19 cellular contexts compared by ENCODE assay signal in the genomic region with DNA sequence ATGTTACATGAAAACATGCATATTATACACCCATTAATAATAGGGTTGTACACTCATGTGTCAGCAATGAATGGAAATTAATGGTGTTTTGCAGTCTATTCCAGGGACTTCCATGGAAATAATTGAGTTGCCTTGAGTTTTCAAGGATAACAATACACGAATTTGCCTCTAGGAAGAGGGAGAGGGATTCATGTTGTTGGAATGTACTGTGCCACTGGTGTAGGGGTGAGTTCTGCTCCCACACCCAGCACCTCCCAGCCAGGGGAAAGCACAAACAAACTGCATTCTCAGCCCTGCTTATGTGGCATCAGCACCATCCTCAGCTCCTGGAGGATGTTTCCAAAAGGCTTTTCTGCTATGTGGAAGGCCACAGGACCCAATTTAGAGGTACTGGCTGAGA. TPM values are rescaled to one million over a fixed set of nuclear protein-coding genes. Genes with fewer than 3 reads are reported as not detected.
DNase-seq lines count a peak whose midpoint lies in the region; ATAC-seq, FAIRE-seq and TF ChIP-seq lines count a peak whose summit lies in the region.
"Had no signal": no experiment of that assay in that cellular context is flagged by ENCODE, and none has a peak within 500 bp of the region (broad histone marks: within the 10 kb centered on the region; RNA-seq: fewer than 3 reads in every experiment).

No MANE protein-coding gene starts in this region.

- no peaks in the 10 kb centered on the region for H4K20me1 ChIP-seq in H1 (replicated peaks in 1 of 2; ENCODE audit: control insufficient read depth in 1 of 2, insufficient read depth in 2 of 2, low read length in 2 of 2)
- H4K20me1 ChIP-seq in neural progenitor cell (ENCODE audit: low read depth): no peaks in the 10 kb centered on the region
- H4K20me1 ChIP-seq in MM.1S (ENCODE audit: insufficient read depth, low read length): no peaks in the 10 kb centered on the region

- peaks cover 28% of the 10 kb centered on the region for H3K4me1 Mint-ChIP-seq in neural progenitor cell
- no peaks in the 10 kb centered on the region for H3K4me1 Mint-ChIP-seq in effector memory CD8-positive, alpha-beta T cell (ENCODE audit: low read depth in 2 of 2)

- H3K4me2 ChIP-seq in H1 (ENCODE audit: insufficient read depth in 1 of 2, low read depth in 2 of 2, low read length in 2 of 2) (no peak overlapping the region), neural progenitor cell (no peak overlapping the region), MM.1S (ENCODE audit: low read depth, low read length) (no peak overlapping the region)

- no peak overlapping the region for H4K8ac ChIP-seq in H1 (ENCODE audit: extremely low read depth, insufficient read depth, low read length)

- TF ChIP-seq CTCF in BJ (IDR thresholded peaks at IDR 0.05; ENCODE audit: insufficient read depth, low read depth, low read length): no peak
- TF ChIP-seq CTCF in Panc1 (IDR thresholded peaks at IDR 0.05): no peak
- no peak for TF ChIP-seq CTCF in H1 (IDR thresholded peaks at IDR 0.05; ENCODE audit: control extremely low read depth in 1 of 3, insufficient read depth in 1 of 3, low read depth in 1 of 3, low read length in 3 of 3)
- TF ChIP-seq CTCF in neural progenitor cell (IDR thresholded peaks at IDR 0.05): no peak
- TF ChIP-seq CTCF in MM.1S (IDR thresholded peaks at IDR 0.05; ENCODE audit: low read length): no peak

- H3K79me1 ChIP-seq in H1 (ENCODE audit: low read depth, low read length): 0 out of 2 replicates have a peak, but pooled peaks cover 3% of the 10 kb centered on the region

- no peak overlapping the region for H2BK5ac ChIP-seq in H1 (ENCODE audit: low read depth, low read length)

- no peak for FAIRE-seq in H1 (lab: Jason Lieb, UNC)
- FAIRE-seq: GM18507 had no signal

- no peaks in the 10 kb centered on the region for H3K9me2 ChIP-seq in MM.1S (replicated peaks; ENCODE audit: insufficient read depth, low read length)

- no peaks in the 10 kb centered on the region; the same call in 1 of the 2 replicates for H3K23me2 ChIP-seq in H1 (ENCODE audit: low read depth, low read length)

- H2BK12ac ChIP-seq in H1 (ENCODE audit: low read depth, low read length): no peak overlapping the region

- H2BK120ac ChIP-seq in H1 (replicated peaks; ENCODE audit: low read depth, low read length): no peak overlapping the region

- DNase-seq in BJ (ENCODE audit: low read depth) (peak; percentile 64), Panc1 (ENCODE audit: low read depth, low spot score) (no peak), H1 (ENCODE audit: low read depth in 1 of 2, low spot score in 2 of 2) (no peak), myocyte (ENCODE audit: low read depth) (peak; percentile 52), neural progenitor cell (ENCODE audit: low spot score) (no peak), MM.1S (no peak), SIG-M5 (lab: John Stamatoyannopoulos, UW) (no peak)
- DNase-seq in effector memory CD8-positive, alpha-beta T cell: no peak
- DNase-seq: activated CD4-positive, alpha-beta T cell treated with anti-CD3 and anti-CD28 coated beads for 48 hours; activated T-cell treated with anti-CD3 and anti-CD28 coated beads, Interleukin-2, amount 50 U/mL, for 4 hours; anterior cingulate cortex; effector memory CD4-positive, alpha-beta T cell; hippocampal formation; KG1; lower lobe of right lung; NCI-H2107; ovary had no signal

- POLR2A ChIA-PET in BJ (lab: Charles Lee) (no interaction called here), Panc1 (lab: Charles Lee) (no interaction called here), H1 (lab: Charles Lee; ENCODE audit: partially characterized antibody) (no interaction called here)

- TF ChIP-seq EP300 in H1 (IDR thresholded peaks at IDR 0.05; ENCODE audit: borderline replicate concordance in 1 of 2, low read depth in 2 of 2, low read length in 2 of 2): no peak

- H3K18ac ChIP-seq in H1 (ENCODE audit: extremely low read depth, low read length): no peak overlapping the region

- H3K4me3 ChIP-seq in BJ (ENCODE audit: low read depth, low read length) (no peak overlapping the region), Panc1 (ENCODE audit: low read depth in 2 of 2, low read length in 2 of 2) (no peak overlapping the region), H1 (ENCODE audit: extremely low read depth in 1 of 4, insufficient read depth in 2 of 4, low read depth in 3 of 4, low read length in 4 of 4) (no peak overlapping the region), neural progenitor cell (no peak overlapping the region), MM.1S (ENCODE audit: low read length) (no peak overlapping the region)
- H3K4me3 ChIP-seq: BLaER1 treated with 17β-estradiol and CSF1 and Interleukin-3, amounts not matched to agents 10 nM and 100 nM; lower lobe of right lung; ovary had no signal

- no peaks in the 10 kb centered on the region for H3K9me3 Mint-ChIP-seq in neural progenitor cell
- no peaks in the 10 kb centered on the region for H3K9me3 Mint-ChIP-seq in effector memory CD8-positive, alpha-beta T cell
- H3K9me3 Mint-ChIP-seq: activated T-cell treated with anti-CD3 and anti-CD28 coated beads, Interleukin-2, amount 50 U/mL, for 4 hours had no signal

- CTCF ChIA-PET in BJ (lab: Yijun Ruan, JAX) (interaction anchor here (1.0 to 6.1 kb wide), 4 partner anchors 44 to 222 kb away, joined by 3 to 53 read pairs (median 4); no protein-coding TSS in a partner anchor), Panc1 (lab: Charles Lee) (no interaction called here), H1 (lab: Charles Lee; ENCODE audit: partially characterized antibody) (interaction anchor here (0.9 to 31.2 kb wide), 8 partner anchors 11 to 251 kb away, joined by 3 to 620 read pairs (median 4); no protein-coding TSS in a partner anchor)

- no TSS peak for BruUV-seq in Panc1 (replicated peaks; lab: Mats Ljungman, UMichigan)

- 0 out of 2 replicates have a peak overlapping the region, but pooled peaks have one; percentile 34 for H2BK15ac ChIP-seq in H1 (ENCODE audit: low read length)

- no peak overlapping the region for H3K4ac ChIP-seq in H1 (replicated peaks; ENCODE audit: insufficient read length, low read depth, low read length)

- H3K27me3 Mint-ChIP-seq in neural progenitor cell (ENCODE audit: insufficient read depth, low read depth): peaks cover 2% of the 10 kb centered on the region
- peaks cover 0 to 28% of the 10 kb centered on the region in 2 donors for H3K27me3 Mint-ChIP-seq in effector memory CD8-positive, alpha-beta T cell

- no peak overlapping the region for H2AK5ac ChIP-seq in H1 (ENCODE audit: low read depth, low read length)

- H3K27me3 ChIP-seq in BJ (ENCODE audit: control insufficient read depth, insufficient read depth, low read length) (no peaks in the 10 kb centered on the region), Panc1 (ENCODE audit: control insufficient read depth, insufficient read depth, low read length) (no peaks in the 10 kb centered on the region), H1 (replicated peaks in 1 of 4; ENCODE audit: control insufficient read depth in 3 of 4, extremely low read depth in 1 of 4, insufficient read depth in 3 of 4, low read length in 3 of 4) (no peaks in the 10 kb centered on the region), neural progenitor cell (no peaks in the 10 kb centered on the region), MM.1S (replicated peaks; ENCODE audit: insufficient read depth, low read length) (no peaks in the 10 kb centered on the region)
- H3K27me3 ChIP-seq: BLaER1 treated with 17β-estradiol and CSF1 and Interleukin-3, amounts not matched to agents 10 nM and 100 nM; ovary had no signal

- H3K4me3 Mint-ChIP-seq in neural progenitor cell: no peak overlapping the region
- H3K4me3 Mint-ChIP-seq in effector memory CD8-positive, alpha-beta T cell: no peak overlapping the region
- H3K4me3 Mint-ChIP-seq: activated T-cell treated with anti-CD3 and anti-CD28 coated beads, Interleukin-2, amount 50 U/mL, for 4 hours had no signal

- no peak overlapping the region for H4K5ac ChIP-seq in H1 (ENCODE audit: insufficient read length, low read depth, low read length)

- no peak for TF ChIP-seq RAD21 in H1 (IDR thresholded peaks at IDR 0.05 in 1 of 2, conservative IDR thresholded peaks at IDR 0.05 in 1 of 2; ENCODE audit: low read depth in 2 of 2, low read length in 2 of 2)

- H3K27ac ChIP-seq in Panc1 (ENCODE audit: low read length) (0 out of 2 replicates have a peak overlapping the region, but pooled peaks have one; percentile 29), H1 (ENCODE audit: low read depth, low read length) (no peak overlapping the region), neural progenitor cell (no peak overlapping the region), MM.1S (ENCODE audit: low read length) (no peak overlapping the region)
- H3K27ac ChIP-seq: BLaER1 treated with 17β-estradiol and CSF1 and Interleukin-3, amounts not matched to agents 10 nM and 100 nM; lower lobe of right lung; ovary had no signal

- ATAC-seq in Panc1: no peak
- ATAC-seq in effector memory CD8-positive, alpha-beta T cell (replicated peaks): no peak
- ATAC-seq: activated T-cell treated with anti-CD3 and anti-CD28 coated beads, Interleukin-2, amount 50 U/mL, for 4 hours; lower lobe of right lung had no signal

- H4K91ac ChIP-seq in H1 (replicated peaks; ENCODE audit: insufficient read length, low read length): no peak overlapping the region

- H3K36me3 ChIP-seq in BJ (ENCODE audit: control insufficient read depth, insufficient read depth, low read length): no peaks in the 10 kb centered on the region
- H3K36me3 ChIP-seq in Panc1 (ENCODE audit: control insufficient read depth, insufficient read depth, low read length): no peaks in the 10 kb centered on the region; the same call in 1 of the 2 replicates
- H3K36me3 ChIP-seq in H1 (ENCODE audit: control insufficient read depth in 2 of 4, insufficient read depth in 4 of 4, low read length in 3 of 4): no peaks in the 10 kb centered on the region
- no peaks in the 10 kb centered on the region for H3K36me3 ChIP-seq in neural progenitor cell
- no peaks in the 10 kb centered on the region for H3K36me3 ChIP-seq in MM.1S (replicated peaks; ENCODE audit: insufficient read depth, low read length)
- H3K36me3 ChIP-seq: lower lobe of right lung, ovary had no signal

- no peak overlapping the region for H2BK20ac ChIP-seq in H1 (ENCODE audit: low read length)

- no peak for TF ChIP-seq POLR2A in H1 (IDR thresholded peaks at IDR 0.05; ENCODE audit: control extremely low read depth in 1 of 2, low read depth in 2 of 2, low read length in 2 of 2)

- H3K27ac Mint-ChIP-seq in neural progenitor cell: no peak overlapping the region
- no peak overlapping the region for H3K27ac Mint-ChIP-seq in effector memory CD8-positive, alpha-beta T cell

- intact Hi-C loops in Panc1 (cut with micrococcal nuclease; ENCODE audit: unreplicated experiment): no loop called here

- H3K9me3 ChIP-seq in Panc1 (ENCODE audit: control insufficient read depth, insufficient read depth, low read depth, low read length): no peaks in the 10 kb centered on the region
- H3K9me3 ChIP-seq in H1 (ENCODE audit: insufficient read depth in 2 of 2, low read depth in 1 of 2, low read length in 1 of 2): no peaks in the 10 kb centered on the region
- no peaks in the 10 kb centered on the region for H3K9me3 ChIP-seq in neural progenitor cell (ENCODE audit: low read depth)
- H3K9me3 ChIP-seq in MM.1S (replicated peaks; ENCODE audit: insufficient read depth, low read length): no peaks in the 10 kb centered on the region
- H3K9me3 ChIP-seq: BLaER1 treated with 17β-estradiol and CSF1 and Interleukin-3, amounts not matched to agents 10 nM and 100 nM; lower lobe of right lung; ovary had no signal

- 68% methylated on average over 1 of the region's 1 CpG; no CpG with 5 or more reads in 1 of the 2 experiments for WGBS in H1 (ENCODE audit: extremely low coverage in 1 of 2, insufficient coverage in 1 of 2, insufficient read length in 1 of 2, insufficient replicate concordance in 2 of 2, low coverage in 1 of 2, low lambda C conversion rate in 2 of 2, missing lambda C conversion rate in 1 of 2), 2 experiments

- in situ Hi-C loops in Panc1 (cut with HindIII; ENCODE audit: low pct_unique_long_range_greater_than_20kb, low sequenced_read_pairs): no loop called here

- no peak overlapping the region for H3K14ac ChIP-seq in H1 (ENCODE audit: insufficient read length)

- no peaks in the 10 kb centered on the region for H3F3A ChIP-seq in neural progenitor cell (ENCODE audit: low read depth)
- H3F3A ChIP-seq in MM.1S (ENCODE audit: insufficient read depth, low read length): no peaks in the 10 kb centered on the region

- H3K79me2 ChIP-seq in H1 (ENCODE audit: control insufficient read depth in 1 of 2, insufficient read depth in 2 of 2, low read length in 2 of 2): no peaks in the 10 kb centered on the region
- peaks cover 4% of the 10 kb centered on the region for H3K79me2 ChIP-seq in neural progenitor cell (ENCODE audit: low read depth)
- no peaks in the 10 kb centered on the region for H3K79me2 ChIP-seq in MM.1S (ENCODE audit: low read length)

- H3K56ac ChIP-seq in H1 (replicated peaks; ENCODE audit: insufficient read length, low read depth, low read length): no peak overlapping the region

- H3K4me1 ChIP-seq in Panc1 (ENCODE audit: control insufficient read depth, insufficient read depth, low read length) (peaks cover 63% of the 10 kb centered on the region), H1 (replicated peaks in 1 of 4; ENCODE audit: control insufficient read depth in 3 of 4, insufficient read depth in 4 of 4, low read length in 3 of 4) (no peaks in the 10 kb centered on the region; a peak in 1 of 7 replicates), neural progenitor cell (no peaks in the 10 kb centered on the region), MM.1S (ENCODE audit: low read length) (no peaks in the 10 kb centered on the region)

- peaks cover 5% of the 10 kb centered on the region for H3K36me3 Mint-ChIP-seq in neural progenitor cell
- no peaks in the 10 kb centered on the region for H3K36me3 Mint-ChIP-seq in effector memory CD8-positive, alpha-beta T cell (ENCODE audit: insufficient read depth)

- no peak overlapping the region for H3K23ac ChIP-seq in H1 (ENCODE audit: insufficient read length)

- H2AFZ ChIP-seq in H1 (ENCODE audit: low read length) (no peak overlapping the region), neural progenitor cell (replicated peaks) (no peak overlapping the region), MM.1S (ENCODE audit: low read length) (no peak overlapping the region)

- H3K9ac ChIP-seq in H1 (replicated peaks in 1 of 4; ENCODE audit: extremely low read depth in 1 of 4, low read depth in 3 of 4, low read length in 3 of 4) (no peak overlapping the region), neural progenitor cell (no peak overlapping the region), MM.1S (ENCODE audit: low read length) (no peak overlapping the region)
- H3K9ac ChIP-seq: BLaER1 treated with 17β-estradiol and CSF1 and Interleukin-3, amounts not matched to agents 10 nM and 100 nM had no signal

RNA-seq across cellular contexts. Expression of a gene that starts 57.8 kb away (rescaled TPM):
- polyA plus RNA-seq in BJ (2011; rRNA removed) (22.2 and 31.7 TPM in 2 replicates), H1 (2011; rRNA removed) (5.6 and 7.3 TPM in 2 replicates)
- polyA minus RNA-seq in BJ (2011; rRNA and poly(A)+ RNA removed): 19.4 and 19.6 TPM in 2 replicates
- total RNA-seq in Panc1 (2021; ENCODE audit: unreplicated experiment) (33.9 TPM), myocyte (46.6 and 59.6 TPM in 2 replicates), neural progenitor cell (ENCODE audit: low replicate concordance) (11.7 and 12.4 TPM in 2 replicates)
- 22.4 TPM for polyA plus RNA-seq in Panc1 (2012; ENCODE audit: insufficient read length)
- 8.3 and 9.2 TPM in 2 replicates for total RNA-seq in H1 (2021; fragmentation: NEBNext Ultra II Directional; extraction: Animal tissue kit (Norgen Biotek cat#: 25700))
- polyA plus RNA-seq in H1 (2011; cell fraction: cytosol; rRNA removed): 6.6 TPM
- 9.7 TPM for polyA plus RNA-seq in H1 (2011; cell fraction: nucleus; rRNA removed)
- 7.0 to 8.0 TPM (median 7.8 TPM) in 4 replicates for polyA plus RNA-seq in H1 (2012, experiment 1 of 2)
- polyA plus RNA-seq in H1 (2012, experiment 2 of 2): 6.1 TPM
- polyA plus RNA-seq in H1 (2013, experiment 1 of 2): 5.1 TPM
- polyA plus RNA-seq in H1 (2013, experiment 2 of 2): 5.2 TPM
- polyA minus RNA-seq in H1 (2011; rRNA and poly(A)+ RNA removed): 10.9 and 11.0 TPM in 2 replicates
- 19.4 TPM for polyA minus RNA-seq in H1 (2011; cell fraction: cytosol; rRNA and poly(A)+ RNA removed)
- 14.6 TPM for polyA minus RNA-seq in H1 (2011; cell fraction: nucleus; rRNA and poly(A)+ RNA removed)
- 34.0 TPM for polyA plus RNA-seq in myocyte (2012)

Comparison
In these comparisons a context has a peak if more than half of its experiments do, and no peak if none do; other contexts are left out.
1. DNase-seq: peak in BJ (single experiment) and myocyte (single experiment); none in Panc1 (single experiment), H1 (0 of 2), neural progenitor cell (single experiment), MM.1S (single experiment), SIG-M5 (single experiment) and effector memory CD8-positive, alpha-beta T cell (0 of 3).